In genomic region chr19:35745328-35746086, GRCh38 we compare ENCODE assay signal across 8 cellular contexts. TPM values are rescaled to one million over a fixed set of nuclear protein-coding genes. Genes with fewer than 3 reads are reported as not detected.
DNase-seq lines count a peak whose midpoint lies in the region; ATAC-seq, FAIRE-seq and TF ChIP-seq lines count a peak whose summit lies in the region.

Gene PSENEN, plus strand, starts transcription at chr19:35745651. Its CDS starts 280 bp downstream, at chr19:35745931.
Gene U2AF1L4, minus strand, starts transcription at chr19:35745418. Its CDS starts 27 bp downstream, at chr19:35745391.

- POLR2A ChIA-PET in WTC11 (lab: Charles Lee): interaction anchor here (0.6 to 1.5 kb wide), 6 partner anchors 11 to 218 kb away, joined by 3 to 6 read pairs (median 4); partner anchors contain the start of genes HSPB6 and KMT2B

- DNase-seq in ACHN (peak; percentile 98), NCI-H345 (lab: John Stamatoyannopoulos, UW) (peak; percentile 100), WTC11 (ENCODE audit: low spot score) (peak; percentile 96), bronchial epithelial cell (ENCODE audit: low read depth) (peak; percentile 98), iPS-NIHi11 (ENCODE audit: low spot score) (peak; percentile 73)

- H3K27ac Mint-ChIP-seq in WTC11: peak within 1 kb of the TSS; percentile 99

- CTCF ChIA-PET in WTC11 (lab: Charles Lee): interaction anchor here (0.6 to 2.0 kb wide), 17 partner anchors 11 to 309 kb away, joined by 3 to 41 read pairs (median 4); partner anchors contain the start of genes COX6B1, HSPB6, KIRREL2 and PROSER3

- ATAC-seq in HG03175 (IDR thresholded peaks at IDR 0.05; ENCODE audit: unreplicated experiment) (peak; percentile 46), WTC11 (peak; percentile 29)

- H3K4me3 ChIP-seq in bronchial epithelial cell (ENCODE audit: low read depth, low read length): peak within 1 kb of the TSS; percentile 85
- peak within 1 kb of the TSS; percentile 58 to 97 (median 87) for H3K4me3 ChIP-seq in skin epidermis

- TF ChIP-seq CTCF in WTC11 (IDR thresholded peaks at IDR 0.05) (no peak), bronchial epithelial cell (IDR thresholded peaks at IDR 0.05; ENCODE audit: insufficient read depth, low read length, severe bottlenecking) (no peak)

- no peaks in the 10 kb centered on the region for H3K27me3 Mint-ChIP-seq in WTC11 (ENCODE audit: low read depth)

- FAIRE-seq in bronchial epithelial cell (lab: Jason Lieb, UNC): no peak

- in situ Hi-C loops in ACHN (cut with HindIII; ENCODE audit: low pct_ligation_motif_present, low pct_unique_long_range_greater_than_20kb, low sequenced_read_pairs) (no loop called here), GM18951 (cut with MboI; ENCODE audit: low sequenced_read_pairs, unreplicated experiment) (no loop called here)

- no peaks in the 10 kb centered on the region for H3K9me3 Mint-ChIP-seq in WTC11

- H3K36me3 ChIP-seq in bronchial epithelial cell (ENCODE audit: control insufficient read depth, insufficient read depth, low read length): peaks cover 4% of the 10 kb centered on the region

- H3K4me1 Mint-ChIP-seq in WTC11: peaks cover 27% of the 10 kb centered on the region

- peaks cover 6% of the 10 kb centered on the region; the same call in 1 of the 2 replicates for H3K36me3 Mint-ChIP-seq in WTC11

- peak within 1 kb of the TSS; percentile 91 to 100 (median 100) for H3K27ac ChIP-seq in skin epidermis

- H3K27me3 ChIP-seq in bronchial epithelial cell (ENCODE audit: control insufficient read depth, insufficient read depth, low read length): no peaks in the 10 kb centered on the region

- TF ChIP-seq POLR2A in GM18951 (IDR thresholded peaks at IDR 0.05; ENCODE audit: extremely low read depth, insufficient read depth, insufficient read length): peak; percentile 41

- H3K4me3 Mint-ChIP-seq in WTC11: peak within 1 kb of the TSS; percentile 98

TF ChIP-seq in WTC11, 78 proteins besides CTCF, POLR2A, EP300 and RAD21:
- TF ChIP-seq ZSCAN18 (CRISPR knock-in tag; IDR thresholded peaks at IDR 0.05): no peak
- peak; percentile 88; the same call in 1 of the 2 replicates for TF ChIP-seq CREM (CRISPR knock-in tag; IDR thresholded peaks at IDR 0.05)
- TF ChIP-seq GABPB1 (CRISPR knock-in tag; IDR thresholded peaks at IDR 0.05): peak; percentile 68

RNA-seq across cellular contexts. Expression of gene PSENEN, which starts in this region (rescaled TPM):
- total RNA-seq in WTC11 (2021): 80.3 to 85.3 TPM (median 84.0 TPM) in 3 replicates
- total RNA-seq in bronchial epithelial cell: 7.9 and 21.5 TPM in 2 replicates

RNA-seq across cellular contexts. Expression of gene U2AF1L4, which starts in this region (rescaled TPM):
- 19.7 to 20.9 TPM (median 20.8 TPM) in 3 replicates for total RNA-seq in WTC11 (2021)
- total RNA-seq in bronchial epithelial cell: 14.7 and 17.5 TPM in 2 replicates

Comparison
In these comparisons a context has a peak if more than half of its experiments do, and no peak if none do; other contexts are left out.
1. Peak in every context shown above with its lines: DNase-seq, ATAC-seq, H3K4me3 ChIP-seq and H3K27ac ChIP-seq.